In the genomic region with DNA sequence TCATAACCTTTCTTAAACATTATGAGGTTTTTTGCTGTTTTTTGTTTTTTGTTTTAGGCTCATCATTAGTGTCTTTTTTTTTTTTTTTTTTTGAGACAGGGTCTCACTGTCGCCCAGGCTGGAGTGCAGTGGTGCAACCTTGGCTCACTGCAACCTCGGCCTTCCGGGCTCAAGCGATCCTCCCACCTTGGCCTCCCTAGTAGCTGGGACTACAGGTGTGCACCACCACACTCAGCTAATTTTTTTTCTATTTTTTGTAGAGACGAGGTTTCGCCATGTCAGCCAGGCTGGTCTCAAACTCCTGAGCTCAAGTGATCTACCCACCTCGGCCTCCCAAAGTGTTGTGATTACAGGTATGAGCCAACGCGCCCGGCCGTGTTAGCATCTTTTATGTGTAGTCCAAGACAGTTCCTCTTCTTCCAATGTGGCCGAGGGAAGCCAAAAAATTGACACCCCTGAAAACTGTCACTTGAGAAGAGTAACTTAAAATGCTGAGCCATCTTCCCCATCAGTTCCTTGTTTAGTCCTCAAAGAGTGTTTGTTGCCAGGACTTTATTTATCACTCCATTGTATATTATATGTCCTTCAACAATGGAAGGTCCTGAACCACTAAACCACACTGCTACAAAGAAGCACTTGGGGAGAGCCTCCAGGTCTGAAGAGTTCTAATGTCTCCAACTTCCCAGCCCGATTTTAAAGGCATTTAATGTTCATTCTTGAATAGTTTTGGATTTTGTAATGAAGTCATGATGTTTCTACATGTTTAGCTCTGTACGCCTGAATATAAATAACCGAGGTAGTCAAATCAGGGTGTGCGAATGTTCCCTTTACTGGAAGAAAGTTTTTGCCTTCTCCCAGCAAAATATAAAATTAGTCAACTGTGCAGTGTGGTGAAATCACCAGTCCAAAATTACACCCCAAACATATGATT, we compare ENCODE assay signal across 15 cellular contexts. TPM values are rescaled to one million over a fixed set of nuclear protein-coding genes. Genes with fewer than 3 reads are reported as not detected.
A peak's percentile ranks its signal among the peaks of the same experiment; 100 is the strongest.
DNase-seq lines count a peak whose midpoint lies in the region; ATAC-seq and TF ChIP-seq lines count a peak whose summit lies in the region.
"Had no signal": no experiment of that assay in that cellular context is flagged by ENCODE, and none has a peak within 500 bp of the region (broad histone marks: within the 10 kb centered on the region; RNA-seq: fewer than 3 reads in every experiment).

No MANE protein-coding gene starts in this region.

- no peak for TF ChIP-seq POLR2A in sigmoid colon (IDR thresholded peaks at IDR 0.05)

- peaks cover 26% of the 10 kb centered on the region for H3K4me1 Mint-ChIP-seq in activated T-cell treated with anti-CD3 and anti-CD28 coated beads, Interleukin-2, amount 50 U/mL, for 4 hours (ENCODE audit: low read depth)

- no peaks in the 10 kb centered on the region for H3K36me3 Mint-ChIP-seq in activated T-cell treated with anti-CD3 and anti-CD28 coated beads, Interleukin-2, amount 50 U/mL, for 4 hours (ENCODE audit: insufficient read depth)

- H3K4me1 ChIP-seq in adipocyte (ENCODE audit: control insufficient read depth, insufficient read depth, low read length) (peaks cover 37% of the 10 kb centered on the region), sigmoid colon (peaks cover 0 to 57% (median 24%) of the 10 kb centered on the region in 4 donors)
- H3K4me1 ChIP-seq: colonic mucosa, HAP-1 had no signal

- DNase-seq in activated T-cell treated with anti-CD3 and anti-CD28 coated beads, Interleukin-2, amount 50 U/mL, for 48 hours: peak; percentile 11 to 13
- no peak for DNase-seq in activated T-cell treated with anti-CD3 and anti-CD28 coated beads, Interleukin-2, amount 50 U/mL, for 4 hours
- DNase-seq in HL-60 (ENCODE audit: low read depth in 1 of 2, low spot score in 1 of 2) (peak in 1 of 2 experiments; percentile 83), adipocyte (ENCODE audit: low read depth) (no peak), sigmoid colon (peak; percentile 48), germinal center (ENCODE audit: low spot score) (no peak), RPMI8226 (no peak)
- DNase-seq: colonic mucosa, hypothalamus, NCI-H2029, NCI-H526 had no signal

- H3K27ac ChIP-seq in HL-60 (replicated peaks): peak overlapping the region; percentile 82
- H3K27ac ChIP-seq in sigmoid colon: peak overlapping the region in 1 of 4 donors; percentile 3
- H3K27ac ChIP-seq: colonic mucosa had no signal

- no peaks in the 10 kb centered on the region for H3K27me3 ChIP-seq in HL-60 (ENCODE audit: insufficient read depth, poor library complexity, severe bottlenecking)
- no peaks in the 10 kb centered on the region for H3K27me3 ChIP-seq in adipocyte (replicated peaks; ENCODE audit: control insufficient read depth, insufficient read depth, low read length)
- H3K27me3 ChIP-seq in sigmoid colon: no peaks in the 10 kb centered on the region
- H3K27me3 ChIP-seq: colonic mucosa, left lung had no signal

- no peak for TF ChIP-seq EP300 in sigmoid colon (IDR thresholded peaks at IDR 0.05)

- TF ChIP-seq CTCF in HL-60 (IDR thresholded peaks at IDR 0.05; ENCODE audit: insufficient read depth, low read length) (no peak), sigmoid colon (IDR thresholded peaks at IDR 0.05) (no peak)

- H3K4me3 ChIP-seq in HL-60 (replicated peaks; ENCODE audit: insufficient read depth, low read length) (no peak overlapping the region), adipocyte (ENCODE audit: low read length) (peak overlapping the region; percentile 69), sigmoid colon (no peak overlapping the region)
- H3K4me3 ChIP-seq: colonic mucosa, HAP-1 had no signal

- H3K36me3 ChIP-seq in adipocyte (ENCODE audit: control insufficient read depth, insufficient read depth, low read length, severe bottlenecking): no peaks in the 10 kb centered on the region
- H3K36me3 ChIP-seq in sigmoid colon: no peaks in the 10 kb centered on the region
- H3K36me3 ChIP-seq: colonic mucosa, HAP-1, left lung had no signal

- 90 to 91% methylated on average over 16 of the region's 16 CpGs for WGBS in sigmoid colon, 2 donors

- H3K4me3 Mint-ChIP-seq in activated T-cell treated with anti-CD3 and anti-CD28 coated beads, Interleukin-2, amount 50 U/mL, for 4 hours: no peak overlapping the region
- H3K4me3 Mint-ChIP-seq: neural crest cell had no signal

- no peak for ATAC-seq in activated T-cell treated with anti-CD3 and anti-CD28 coated beads, Interleukin-2, amount 50 U/mL, for 4 hours
- ATAC-seq in HG02571 (IDR thresholded peaks at IDR 0.05; ENCODE audit: unreplicated experiment): no peak

- intact Hi-C loops in sigmoid colon (cut with DNase I): no loop called here

- H3K9ac ChIP-seq in adipocyte (ENCODE audit: low read length): peak overlapping the region; percentile 48

- H3K9me3 ChIP-seq in adipocyte (ENCODE audit: control insufficient read depth, low read length) (no peaks in the 10 kb centered on the region), sigmoid colon (no peaks in the 10 kb centered on the region)
- H3K9me3 ChIP-seq: colonic mucosa, HAP-1, left lung had no signal

- no peaks in the 10 kb centered on the region for H3K9me3 Mint-ChIP-seq in activated T-cell treated with anti-CD3 and anti-CD28 coated beads, Interleukin-2, amount 50 U/mL, for 4 hours
- H3K9me3 Mint-ChIP-seq: neural crest cell had no signal

- H3K27me3 Mint-ChIP-seq in activated T-cell treated with anti-CD3 and anti-CD28 coated beads, Interleukin-2, amount 50 U/mL, for 4 hours (ENCODE audit: low read depth): peaks cover 12% of the 10 kb centered on the region

RNA-seq across cellular contexts. Expression of gene ZNF516, which starts 26.4 kb away (rescaled TPM):
- total RNA-seq in activated T-cell treated with anti-CD3 and anti-CD28 coated beads, Interleukin-2, amount 50 U/mL, for 4 hours: 1 to 10 TPM; 3.0 to 4.3 (median 4.0) TPM
- 10 to 100 TPM; 24.3 to 29.9 (median 26.9) TPM for total RNA-seq in sigmoid colon
- polyA plus RNA-seq in sigmoid colon: 1 to 10 TPM; 2.1 to 6.1 (median 2.4) TPM

Comparison
In these comparisons a context has a peak if more than half of its experiments do, and no peak if none do; other contexts are left out.
1. DNase-seq: peak in activated T-cell treated with anti-CD3 and anti-CD28 coated beads, Interleukin-2, amount 50 U/mL, for 48 hours (2 of 2) and sigmoid colon (single experiment); none in activated T-cell treated with anti-CD3 and anti-CD28 coated beads, Interleukin-2, amount 50 U/mL, for 4 hours (single experiment), adipocyte (single experiment), germinal center (single experiment) and RPMI8226 (single experiment).
2. RNA of gene ZNF516, which starts 26.4 kb away (total RNA-seq): 24.3 to 29.9 TPM in sigmoid colon; 3.0 to 4.3 TPM in activated T-cell treated with anti-CD3 and anti-CD28 coated beads, Interleukin-2, amount 50 U/mL, for 4 hours; every median in the first group is over 4 times any median in the second.